In the genomic region with DNA sequence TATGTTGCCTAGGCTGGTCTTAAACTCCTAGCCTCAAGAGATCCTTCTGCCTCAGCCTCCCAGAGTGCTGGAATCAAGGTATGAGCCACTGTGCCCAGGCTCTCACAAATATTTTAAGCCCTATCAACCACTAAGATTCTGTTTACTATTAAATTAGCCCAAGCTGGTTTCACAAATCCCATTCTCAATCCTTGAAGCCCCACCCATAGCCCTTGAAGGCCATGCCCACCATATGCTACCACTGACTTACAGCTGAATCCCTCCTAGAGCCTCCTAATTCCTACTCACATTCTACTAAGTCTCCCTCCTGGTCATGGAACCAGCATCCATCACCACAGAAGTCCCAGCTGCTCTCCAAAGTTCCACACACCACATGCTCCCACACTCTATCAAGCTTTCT, we compare ENCODE assay signal across 16 cellular contexts. TPM values are rescaled to one million over a fixed set of nuclear protein-coding genes. Genes with fewer than 3 reads are reported as not detected.
DNase-seq lines count a peak whose midpoint lies in the region; ATAC-seq, FAIRE-seq and TF ChIP-seq lines count a peak whose summit lies in the region.
"Had no signal": no experiment of that assay in that cellular context is flagged by ENCODE, and none has a peak within 500 bp of the region (broad histone marks: within the 10 kb centered on the region; RNA-seq: fewer than 3 reads in every experiment).

No MANE protein-coding gene starts in this region.

- peaks cover 0 to 49% (median 18%) of the 10 kb centered on the region in 4 donors for H3K36me3 ChIP-seq in upper lobe of left lung

- H3K4me1 ChIP-seq in upper lobe of left lung: no peaks in the 10 kb centered on the region
- H3K4me1 ChIP-seq: A549, Caco-2 had no signal

- no peaks in the 10 kb centered on the region for H3K27me3 Mint-ChIP-seq in T-helper 17 cell
- H3K27me3 Mint-ChIP-seq in nephron progenitor cell (ENCODE audit: low read depth, poor library complexity): peaks cover 5% of the 10 kb centered on the region

- peaks cover 30% of the 10 kb centered on the region for H3K9me3 Mint-ChIP-seq in nephron progenitor cell
- H3K9me3 Mint-ChIP-seq: CD8-positive, alpha-beta T cell; HFFc6 had no signal

- H3K4me3 ChIP-seq in upper lobe of left lung: no peak overlapping the region
- H3K4me3 ChIP-seq: A549, GM12878 had no signal

- TF ChIP-seq CTCF in D721Med (IDR thresholded peaks at IDR 0.05; ENCODE audit: insufficient read depth, missing control alignments): no peak
- TF ChIP-seq CTCF in nephron progenitor cell (IDR thresholded peaks at IDR 0.05): no peak
- no peak for TF ChIP-seq CTCF in upper lobe of left lung (IDR thresholded peaks at IDR 0.05)

- TF ChIP-seq EP300 in upper lobe of left lung (IDR thresholded peaks at IDR 0.05): no peak

- H3K27ac ChIP-seq in upper lobe of left lung: no peak overlapping the region
- H3K27ac ChIP-seq: A549 had no signal

- H3K4me1 Mint-ChIP-seq in T-helper 17 cell (peaks cover 13% of the 10 kb centered on the region), nephron progenitor cell (no peaks in the 10 kb centered on the region)

- peak; percentile 61 for DNase-seq in D341Med (ENCODE audit: low spot score)
- peak; percentile 51 for DNase-seq in D721Med (ENCODE audit: insufficient read length, low spot score)
- no peak for DNase-seq in T-helper 17 cell
- DNase-seq in nephron progenitor cell: no peak
- DNase-seq in upper lobe of left lung: no peak
- no peak for DNase-seq in AG08396 (ENCODE audit: low spot score)
- DNase-seq: Caco-2; CD8-positive, alpha-beta T cell; DMS 273 treated with DMSO at 0.1 percent for 48 hours; HCEC 1CT; HFFc6 had no signal

- H3K27me3 ChIP-seq in upper lobe of left lung: no peaks in the 10 kb centered on the region

- ATAC-seq in T-helper 17 cell (no peak), HG03378 (IDR thresholded peaks at IDR 0.05; ENCODE audit: unreplicated experiment) (no peak), upper lobe of left lung (ENCODE audit: low FRiP score in 2 of 2) (no peak)
- ATAC-seq: A549; CD8-positive, alpha-beta T cell; GM12878 had no signal

- no peak for TF ChIP-seq POLR2A in upper lobe of left lung (IDR thresholded peaks at IDR 0.05)

- H3K4me3 Mint-ChIP-seq in T-helper 17 cell (no peak overlapping the region), nephron progenitor cell (no peak overlapping the region)
- H3K4me3 Mint-ChIP-seq: CD14-positive monocyte; CD8-positive, alpha-beta T cell; HFFc6 had no signal

- FAIRE-seq in D721Med (lab: Jason Lieb, UNC): peak; percentile 96
- FAIRE-seq: A549, GM12878, GM18507 had no signal

- H3K36me3 Mint-ChIP-seq in T-helper 17 cell (ENCODE audit: low read depth) (peaks cover 1% of the 10 kb centered on the region), nephron progenitor cell (ENCODE audit: low read depth) (peaks cover 51% of the 10 kb centered on the region)

- H3K27ac Mint-ChIP-seq in T-helper 17 cell: peak overlapping the region; percentile 74
- H3K27ac Mint-ChIP-seq in nephron progenitor cell: peak overlapping the region; percentile 82
- H3K27ac Mint-ChIP-seq: CD8-positive, alpha-beta T cell; HFFc6 had no signal

- H3K9me3 ChIP-seq in T-helper 17 cell (ENCODE audit: control insufficient read depth, low read length, poor library complexity, severe bottlenecking) (no peaks in the 10 kb centered on the region), upper lobe of left lung (no peaks in the 10 kb centered on the region)
- H3K9me3 ChIP-seq: A549, Caco-2 had no signal

RNA-seq across cellular contexts. Expression of a gene that starts 9.7 kb away (rescaled TPM):
- total RNA-seq in T-helper 17 cell (100 to 1,000 TPM; 107 to 123 TPM), upper lobe of left lung (100 to 1,000 TPM in 1 of 6 donors, 10 to 100 TPM in 5; 37.5 to 140 (median 50.8) TPM)

RNA-seq across cellular contexts. Expression of a gene that starts 20.7 kb away (rescaled TPM):
- total RNA-seq in T-helper 17 cell: 1 to 10 TPM; 2.2 to 3.2 TPM
- total RNA-seq in upper lobe of left lung: 1 to 10 TPM in 3 of 6 donors, under 1 TPM in 3; 0.61 to 3.1 (median 1.2) TPM

RNA-seq across cellular contexts. Expression of a gene that starts 34.9 kb away (rescaled TPM):
- total RNA-seq in T-helper 17 cell: 10 to 100 TPM; 91.0 to 91.6 TPM
- 100 to 1,000 TPM in 1 of 6 donors, 10 to 100 TPM in 5; 40.1 to 101 (median 49.6) TPM for total RNA-seq in upper lobe of left lung

RNA-seq across cellular contexts. Expression of a gene that starts 50.8 kb away (rescaled TPM):
- total RNA-seq in T-helper 17 cell (10 to 100 TPM; 38.9 to 46.4 TPM), upper lobe of left lung (10 to 100 TPM; 44.4 to 99.7 (median 72.3) TPM)

Comparison
In these comparisons a context has a peak if more than half of its experiments do, and no peak if none do; other contexts are left out.
1. DNase-seq: peak in D341Med (single experiment) and D721Med (single experiment); none in T-helper 17 cell (0 of 3), nephron progenitor cell (single experiment), upper lobe of left lung (0 of 2) and AG08396 (single experiment).